ENCODE assay signal across 1 cellular context in the genomic region with DNA sequence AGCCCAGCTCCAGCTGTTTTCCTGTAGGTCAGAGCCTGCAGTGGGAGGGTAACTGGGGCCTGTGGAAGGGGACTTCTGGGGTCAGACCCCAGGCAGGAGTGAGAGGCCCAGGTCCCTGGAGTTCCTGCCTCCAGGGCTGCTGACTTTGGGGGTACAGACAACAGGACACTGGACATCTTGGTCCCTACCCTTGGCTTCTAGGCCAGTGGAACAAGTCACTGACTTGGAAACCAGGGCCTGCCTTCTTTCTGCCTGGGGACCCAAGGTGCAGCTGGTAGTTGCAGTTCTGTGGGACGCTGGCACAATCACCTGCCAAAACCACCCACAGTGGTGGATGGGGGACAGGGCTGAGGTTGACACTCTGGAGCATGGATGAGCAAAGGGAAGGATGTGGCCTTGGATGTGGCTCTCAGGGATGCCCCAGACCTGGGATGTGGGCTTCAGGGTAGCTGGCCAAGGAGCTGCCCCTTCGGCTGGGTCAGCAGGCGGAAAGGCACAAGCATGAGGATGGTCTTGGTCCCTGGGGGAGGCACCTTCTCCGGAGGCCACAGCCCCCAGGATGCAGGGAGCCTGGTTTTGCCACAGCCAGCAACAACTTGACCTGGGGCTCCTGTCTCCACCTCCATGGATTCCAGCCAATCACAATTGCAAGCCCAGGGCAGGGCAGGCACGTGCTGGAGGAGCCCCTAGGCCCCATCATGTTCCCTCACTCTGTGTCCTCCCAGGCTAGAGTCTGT.
TF ChIP-seq lines count a peak whose summit lies in the region.

No MANE protein-coding gene starts in this region.

TF ChIP-seq in K562, 482 proteins besides CTCF, POLR2A, EP300 and RAD21 (continued from another document and continues in another):
- TF ChIP-seq PTBP1 (IDR thresholded peaks at IDR 0.05; ENCODE audit: low read depth, low read length) (no peak), NFE2 (IDR thresholded peaks at IDR 0.05; ENCODE audit: low read depth) (no peak), POLR2G (IDR thresholded peaks at IDR 0.05; ENCODE audit: low read depth, low read length) (peak; percentile 58), SIN3B (IDR thresholded peaks at IDR 0.05; ENCODE audit: low read depth) (no peak), NR3C1 (CRISPR knock-in tag; IDR thresholded peaks at IDR 0.05) (no peak), HOXB6 (CRISPR knock-in tag; IDR thresholded peaks at IDR 0.05; ENCODE audit: borderline replicate concordance) (no peak), NCOA4 (IDR thresholded peaks at IDR 0.05; ENCODE audit: partially characterized antibody) (no peak), NFYB (IDR thresholded peaks at IDR 0.05; ENCODE audit: extremely low read depth, insufficient read length) (peak; percentile 36), CCAR2 (IDR thresholded peaks at IDR 0.05; ENCODE audit: low read depth, low read length) (no peak), TAF7 (tag; IDR thresholded peaks at IDR 0.05) (no peak), NR4A1 (CRISPR knock-in tag; IDR thresholded peaks at IDR 0.05) (no peak), NR4A1 (tag; IDR thresholded peaks at IDR 0.05) (no peak), SRSF1 (IDR thresholded peaks at IDR 0.05; ENCODE audit: low read depth, low read length) (no peak), MXI1 (IDR thresholded peaks at IDR 0.05; ENCODE audit: low read depth, low read length) (no peak), PURB (CRISPR knock-in tag; IDR thresholded peaks at IDR 0.05; ENCODE audit: low read depth) (no peak), ZBTB17 (CRISPR knock-in tag; IDR thresholded peaks at IDR 0.05) (no peak), MAFK (IDR thresholded peaks at IDR 0.05; ENCODE audit: low read length) (no peak), NCOA1 (IDR thresholded peaks at IDR 0.05; ENCODE audit: low read depth) (no peak), ZFPM2 (CRISPR knock-in tag; IDR thresholded peaks at IDR 0.05) (0 out of 2 replicates have a peak, but pooled peaks have one; percentile 29), ZNF134 (CRISPR knock-in tag; conservative IDR thresholded peaks at IDR 0.05) (no peak), MCM3 (IDR thresholded peaks at IDR 0.05) (no peak), HDAC2 (IDR thresholded peaks at IDR 0.05) (no peak), POLR2B (IDR thresholded peaks at IDR 0.05; ENCODE audit: low read depth, partially characterized antibody) (peak; percentile 12), OTX1 (CRISPR knock-in tag; IDR thresholded peaks at IDR 0.05) (no peak), FOXP1 (CRISPR knock-in tag; IDR thresholded peaks at IDR 0.05) (no peak), ZNF41 (CRISPR knock-in tag; conservative IDR thresholded peaks at IDR 0.05) (no peak), BHLHE40 (IDR thresholded peaks at IDR 0.05; ENCODE audit: low read length) (peak; percentile 75), NFE2L1 (tag; IDR thresholded peaks at IDR 0.05; ENCODE audit: borderline replicate concordance, low read depth) (no peak), NFXL1 (CRISPR knock-in tag; IDR thresholded peaks at IDR 0.05) (no peak), SIRT6 (IDR thresholded peaks at IDR 0.05; ENCODE audit: low read depth, low read length) (no peak), ETV1 (tag; conservative IDR thresholded peaks at IDR 0.05; ENCODE audit: low read depth) (no peak), DDX20 (tag; IDR thresholded peaks at IDR 0.05; ENCODE audit: low read depth) (no peak), ERF (CRISPR knock-in tag; IDR thresholded peaks at IDR 0.05) (no peak), ZNF316 (IDR thresholded peaks at IDR 0.05) (no peak), SP2 (IDR thresholded peaks at IDR 0.05; ENCODE audit: extremely low read depth, low read depth, low read length, poor library complexity, severe bottlenecking) (no peak), NELFE (IDR thresholded peaks at IDR 0.05; ENCODE audit: insufficient read depth, insufficient read length) (no peak), ZNF224 (CRISPR knock-in tag; IDR thresholded peaks at IDR 0.05) (no peak), ZC3H8 (IDR thresholded peaks at IDR 0.05) (no peak), TBL1XR1 (IDR thresholded peaks at IDR 0.05; ENCODE audit: low read length in 2 of 2) (no peak), TAF15 (IDR thresholded peaks at IDR 0.05; ENCODE audit: low read depth, low read length) (no peak), GATAD2B (IDR thresholded peaks at IDR 0.05; ENCODE audit: borderline replicate concordance) (no peak), ZNF324 (CRISPR knock-in tag; IDR thresholded peaks at IDR 0.05) (no peak), PHB2 (IDR thresholded peaks at IDR 0.05; ENCODE audit: low read depth) (no peak), ELF4 (CRISPR knock-in tag; IDR thresholded peaks at IDR 0.05) (no peak), CAMTA2 (CRISPR knock-in tag; conservative IDR thresholded peaks at IDR 0.05) (no peak), NCOA6 (IDR thresholded peaks at IDR 0.05) (no peak), ZBTB1 (CRISPR knock-in tag; IDR thresholded peaks at IDR 0.05; ENCODE audit: borderline replicate concordance, low read depth) (no peak), RHOXF2B (CRISPR knock-in tag; conservative IDR thresholded peaks at IDR 0.05) (0 out of 2 replicates have a peak, but pooled peaks have one; percentile 2), XRCC4 (IDR thresholded peaks at IDR 0.05; ENCODE audit: extremely low read depth, insufficient read depth, insufficient read length) (no peak), SP1 (CRISPR knock-in tag; IDR thresholded peaks at IDR 0.05) (0 out of 2 replicates have a peak, but pooled peaks have one; percentile 30)
- TF ChIP-seq, protein P1, sequence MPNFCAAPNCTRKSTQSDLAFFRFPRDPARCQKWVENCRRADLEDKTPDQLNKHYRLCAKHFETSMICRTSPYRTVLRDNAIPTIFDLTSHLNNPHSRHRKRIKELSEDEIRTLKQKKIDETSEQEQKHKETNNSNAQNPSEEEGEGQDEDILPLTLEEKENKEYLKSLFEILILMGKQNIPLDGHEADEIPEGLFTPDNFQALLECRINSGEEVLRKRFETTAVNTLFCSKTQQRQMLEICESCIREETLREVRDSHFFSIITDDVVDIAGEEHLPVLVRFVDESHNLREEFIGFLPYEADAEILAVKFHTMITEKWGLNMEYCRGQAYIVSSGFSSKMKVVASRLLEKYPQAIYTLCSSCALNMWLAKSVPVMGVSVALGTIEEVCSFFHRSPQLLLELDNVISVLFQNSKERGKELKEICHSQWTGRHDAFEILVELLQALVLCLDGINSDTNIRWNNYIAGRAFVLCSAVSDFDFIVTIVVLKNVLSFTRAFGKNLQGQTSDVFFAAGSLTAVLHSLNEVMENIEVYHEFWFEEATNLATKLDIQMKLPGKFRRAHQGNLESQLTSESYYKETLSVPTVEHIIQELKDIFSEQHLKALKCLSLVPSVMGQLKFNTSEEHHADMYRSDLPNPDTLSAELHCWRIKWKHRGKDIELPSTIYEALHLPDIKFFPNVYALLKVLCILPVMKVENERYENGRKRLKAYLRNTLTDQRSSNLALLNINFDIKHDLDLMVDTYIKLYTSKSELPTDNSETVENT (CRISPR knock-in tag; IDR thresholded peaks at IDR 0.05): no peak
- TF ChIP-seq, protein P2, sequence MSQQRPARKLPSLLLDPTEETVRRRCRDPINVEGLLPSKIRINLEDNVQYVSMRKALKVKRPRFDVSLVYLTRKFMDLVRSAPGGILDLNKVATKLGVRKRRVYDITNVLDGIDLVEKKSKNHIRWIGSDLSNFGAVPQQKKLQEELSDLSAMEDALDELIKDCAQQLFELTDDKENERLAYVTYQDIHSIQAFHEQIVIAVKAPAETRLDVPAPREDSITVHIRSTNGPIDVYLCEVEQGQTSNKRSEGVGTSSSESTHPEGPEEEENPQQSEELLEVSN (IDR thresholded peaks at IDR 0.05; ENCODE audit: borderline replicate concordance in 1 of 2, extremely low read depth in 1 of 2, insufficient read depth in 1 of 2, insufficient read length in 1 of 2, low read depth in 1 of 2, low read length in 1 of 2, poor library complexity in 1 of 2, severe bottlenecking in 1 of 2): peak in 1 of 2 experiments; percentile 21
- TF ChIP-seq, protein P3, sequence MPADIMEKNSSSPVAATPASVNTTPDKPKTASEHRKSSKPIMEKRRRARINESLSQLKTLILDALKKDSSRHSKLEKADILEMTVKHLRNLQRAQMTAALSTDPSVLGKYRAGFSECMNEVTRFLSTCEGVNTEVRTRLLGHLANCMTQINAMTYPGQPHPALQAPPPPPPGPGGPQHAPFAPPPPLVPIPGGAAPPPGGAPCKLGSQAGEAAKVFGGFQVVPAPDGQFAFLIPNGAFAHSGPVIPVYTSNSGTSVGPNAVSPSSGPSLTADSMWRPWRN (IDR thresholded peaks at IDR 0.05; ENCODE audit: low read depth): no peak
- TF ChIP-seq, protein P4, sequence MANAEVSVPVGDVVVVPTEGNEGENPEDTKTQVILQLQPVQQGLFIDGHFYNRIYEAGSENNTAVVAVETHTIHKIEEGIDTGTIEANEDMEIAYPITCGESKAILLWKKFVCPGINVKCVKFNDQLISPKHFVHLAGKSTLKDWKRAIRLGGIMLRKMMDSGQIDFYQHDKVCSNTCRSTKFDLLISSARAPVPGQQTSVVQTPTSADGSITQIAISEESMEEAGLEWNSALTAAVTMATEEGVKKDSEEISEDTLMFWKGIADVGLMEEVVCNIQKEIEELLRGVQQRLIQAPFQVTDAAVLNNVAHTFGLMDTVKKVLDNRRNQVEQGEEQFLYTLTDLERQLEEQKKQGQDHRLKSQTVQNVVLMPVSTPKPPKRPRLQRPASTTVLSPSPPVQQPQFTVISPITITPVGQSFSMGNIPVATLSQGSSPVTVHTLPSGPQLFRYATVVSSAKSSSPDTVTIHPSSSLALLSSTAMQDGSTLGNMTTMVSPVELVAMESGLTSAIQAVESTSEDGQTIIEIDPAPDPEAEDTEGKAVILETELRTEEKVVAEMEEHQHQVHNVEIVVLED (CRISPR knock-in tag; IDR thresholded peaks at IDR 0.05): no peak
- TF ChIP-seq, protein P5, sequence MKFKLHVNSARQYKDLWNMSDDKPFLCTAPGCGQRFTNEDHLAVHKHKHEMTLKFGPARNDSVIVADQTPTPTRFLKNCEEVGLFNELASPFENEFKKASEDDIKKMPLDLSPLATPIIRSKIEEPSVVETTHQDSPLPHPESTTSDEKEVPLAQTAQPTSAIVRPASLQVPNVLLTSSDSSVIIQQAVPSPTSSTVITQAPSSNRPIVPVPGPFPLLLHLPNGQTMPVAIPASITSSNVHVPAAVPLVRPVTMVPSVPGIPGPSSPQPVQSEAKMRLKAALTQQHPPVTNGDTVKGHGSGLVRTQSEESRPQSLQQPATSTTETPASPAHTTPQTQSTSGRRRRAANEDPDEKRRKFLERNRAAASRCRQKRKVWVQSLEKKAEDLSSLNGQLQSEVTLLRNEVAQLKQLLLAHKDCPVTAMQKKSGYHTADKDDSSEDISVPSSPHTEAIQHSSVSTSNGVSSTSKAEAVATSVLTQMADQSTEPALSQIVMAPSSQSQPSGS (CRISPR knock-in tag; IDR thresholded peaks at IDR 0.05): no peak
- TF ChIP-seq, protein P6, sequence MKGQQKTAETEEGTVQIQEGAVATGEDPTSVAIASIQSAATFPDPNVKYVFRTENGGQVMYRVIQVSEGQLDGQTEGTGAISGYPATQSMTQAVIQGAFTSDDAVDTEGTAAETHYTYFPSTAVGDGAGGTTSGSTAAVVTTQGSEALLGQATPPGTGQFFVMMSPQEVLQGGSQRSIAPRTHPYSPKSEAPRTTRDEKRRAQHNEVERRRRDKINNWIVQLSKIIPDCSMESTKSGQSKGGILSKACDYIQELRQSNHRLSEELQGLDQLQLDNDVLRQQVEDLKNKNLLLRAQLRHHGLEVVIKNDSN (CRISPR knock-in tag; IDR thresholded peaks at IDR 0.05): peak; percentile 59; the same call in 1 of the 2 replicates
- TF ChIP-seq, protein P7, sequence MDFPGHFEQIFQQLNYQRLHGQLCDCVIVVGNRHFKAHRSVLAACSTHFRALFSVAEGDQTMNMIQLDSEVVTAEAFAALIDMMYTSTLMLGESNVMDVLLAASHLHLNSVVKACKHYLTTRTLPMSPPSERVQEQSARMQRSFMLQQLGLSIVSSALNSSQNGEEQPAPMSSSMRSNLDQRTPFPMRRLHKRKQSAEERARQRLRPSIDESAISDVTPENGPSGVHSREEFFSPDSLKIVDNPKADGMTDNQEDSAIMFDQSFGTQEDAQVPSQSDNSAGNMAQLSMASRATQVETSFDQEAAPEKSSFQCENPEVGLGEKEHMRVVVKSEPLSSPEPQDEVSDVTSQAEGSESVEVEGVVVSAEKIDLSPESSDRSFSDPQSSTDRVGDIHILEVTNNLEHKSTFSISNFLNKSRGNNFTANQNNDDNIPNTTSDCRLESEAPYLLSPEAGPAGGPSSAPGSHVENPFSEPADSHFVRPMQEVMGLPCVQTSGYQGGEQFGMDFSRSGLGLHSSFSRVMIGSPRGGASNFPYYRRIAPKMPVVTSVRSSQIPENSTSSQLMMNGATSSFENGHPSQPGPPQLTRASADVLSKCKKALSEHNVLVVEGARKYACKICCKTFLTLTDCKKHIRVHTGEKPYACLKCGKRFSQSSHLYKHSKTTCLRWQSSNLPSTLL (IDR thresholded peaks at IDR 0.05): no peak
- TF ChIP-seq, protein P8, sequence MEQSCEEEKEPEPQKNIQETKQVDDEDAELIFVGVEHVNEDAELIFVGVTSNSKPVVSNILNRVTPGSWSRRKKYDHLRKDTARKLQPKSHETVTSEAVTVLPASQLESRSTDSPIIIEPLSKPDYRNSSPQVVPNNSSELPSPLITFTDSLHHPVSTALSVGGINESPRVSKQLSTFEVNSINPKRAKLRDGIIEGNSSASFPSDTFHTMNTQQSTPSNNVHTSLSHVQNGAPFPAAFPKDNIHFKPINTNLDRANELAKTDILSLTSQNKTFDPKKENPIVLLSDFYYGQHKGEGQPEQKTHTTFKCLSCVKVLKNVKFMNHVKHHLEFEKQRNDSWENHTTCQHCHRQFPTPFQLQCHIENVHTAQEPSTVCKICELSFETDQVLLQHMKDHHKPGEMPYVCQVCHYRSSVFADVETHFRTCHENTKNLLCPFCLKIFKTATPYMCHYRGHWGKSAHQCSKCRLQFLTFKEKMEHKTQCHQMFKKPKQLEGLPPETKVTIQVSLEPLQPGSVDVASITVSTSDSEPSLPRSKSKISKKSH (CRISPR knock-in tag; IDR thresholded peaks at IDR 0.05): no peak
- TF ChIP-seq, protein P9, sequence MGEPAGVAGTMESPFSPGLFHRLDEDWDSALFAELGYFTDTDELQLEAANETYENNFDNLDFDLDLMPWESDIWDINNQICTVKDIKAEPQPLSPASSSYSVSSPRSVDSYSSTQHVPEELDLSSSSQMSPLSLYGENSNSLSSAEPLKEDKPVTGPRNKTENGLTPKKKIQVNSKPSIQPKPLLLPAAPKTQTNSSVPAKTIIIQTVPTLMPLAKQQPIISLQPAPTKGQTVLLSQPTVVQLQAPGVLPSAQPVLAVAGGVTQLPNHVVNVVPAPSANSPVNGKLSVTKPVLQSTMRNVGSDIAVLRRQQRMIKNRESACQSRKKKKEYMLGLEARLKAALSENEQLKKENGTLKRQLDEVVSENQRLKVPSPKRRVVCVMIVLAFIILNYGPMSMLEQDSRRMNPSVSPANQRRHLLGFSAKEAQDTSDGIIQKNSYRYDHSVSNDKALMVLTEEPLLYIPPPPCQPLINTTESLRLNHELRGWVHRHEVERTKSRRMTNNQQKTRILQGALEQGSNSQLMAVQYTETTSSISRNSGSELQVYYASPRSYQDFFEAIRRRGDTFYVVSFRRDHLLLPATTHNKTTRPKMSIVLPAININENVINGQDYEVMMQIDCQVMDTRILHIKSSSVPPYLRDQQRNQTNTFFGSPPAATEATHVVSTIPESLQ (CRISPR knock-in tag; IDR thresholded peaks at IDR 0.05): no peak
- TF ChIP-seq, protein P10, sequence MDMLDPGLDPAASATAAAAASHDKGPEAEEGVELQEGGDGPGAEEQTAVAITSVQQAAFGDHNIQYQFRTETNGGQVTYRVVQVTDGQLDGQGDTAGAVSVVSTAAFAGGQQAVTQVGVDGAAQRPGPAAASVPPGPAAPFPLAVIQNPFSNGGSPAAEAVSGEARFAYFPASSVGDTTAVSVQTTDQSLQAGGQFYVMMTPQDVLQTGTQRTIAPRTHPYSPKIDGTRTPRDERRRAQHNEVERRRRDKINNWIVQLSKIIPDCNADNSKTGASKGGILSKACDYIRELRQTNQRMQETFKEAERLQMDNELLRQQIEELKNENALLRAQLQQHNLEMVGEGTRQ (CRISPR knock-in tag; IDR thresholded peaks at IDR 0.05): peak; percentile 37; the same call in 1 of the 2 replicates
